ENCODE assay signal across 18 cellular contexts in the genomic region with DNA sequence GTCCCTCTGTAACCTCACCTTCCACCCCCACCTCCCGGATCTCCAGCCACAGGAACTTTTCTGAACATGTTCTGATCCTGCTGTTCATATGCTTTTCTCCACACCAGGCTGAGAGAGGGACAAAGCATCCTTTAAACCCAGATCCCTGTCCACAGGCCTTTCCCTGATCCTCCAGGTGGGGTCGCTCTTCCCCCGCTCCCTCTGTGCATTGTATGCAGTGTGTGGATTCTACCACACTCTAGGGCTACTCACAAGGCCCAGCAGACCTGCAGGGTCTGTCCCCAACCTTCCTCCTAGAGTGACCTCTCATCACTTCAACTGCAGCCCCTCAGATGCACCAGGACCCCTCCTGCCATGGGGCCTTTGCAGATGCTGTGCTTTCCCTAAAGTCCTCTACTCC.
DNase-seq lines count a peak whose midpoint lies in the region; ATAC-seq and TF ChIP-seq lines count a peak whose summit lies in the region.
"Had no signal": no experiment of that assay in that cellular context is flagged by ENCODE, and none has a peak within 500 bp of the region (broad histone marks: within the 10 kb centered on the region; RNA-seq: fewer than 3 reads in every experiment).

No MANE protein-coding gene starts in this region.

- H3K9ac ChIP-seq in SU-DHL-6 (ENCODE audit: low read length) (no peak overlapping the region), mesendoderm (ENCODE audit: low read length) (no peak overlapping the region)

- H3K4me3 ChIP-seq in H7 (ENCODE audit: insufficient read depth, low read depth, low read length) (no peak overlapping the region), SU-DHL-6 (ENCODE audit: insufficient read depth, low read length, poor library complexity, severe bottlenecking) (no peak overlapping the region), mesendoderm (ENCODE audit: low read length) (no peak overlapping the region)
- H3K4me3 ChIP-seq: heart left ventricle, MG63, right atrium auricular region had no signal

- no peak overlapping the region for H3K4me2 ChIP-seq in SU-DHL-6 (ENCODE audit: low read depth, low read length, poor library complexity, severe bottlenecking)
- no peak overlapping the region for H3K4me2 ChIP-seq in mesendoderm (ENCODE audit: low read length)

- H2BK120ac ChIP-seq in mesendoderm (ENCODE audit: low read depth, low read length), result no peak overlapping the region

- no peak overlapping the region for H3K27ac ChIP-seq in SU-DHL-6 (ENCODE audit: low read depth, low read length)
- no peak overlapping the region for H3K27ac ChIP-seq in mesendoderm (ENCODE audit: low read depth, low read length)
- H3K27ac ChIP-seq: heart left ventricle, neutrophil, right atrium auricular region had no signal

- H3K36me3 ChIP-seq in H7 (replicated peaks; ENCODE audit: control insufficient read depth, insufficient read depth, low read length) (no peaks in the 10 kb centered on the region), SU-DHL-6 (ENCODE audit: low read length) (no peaks in the 10 kb centered on the region), mesendoderm (ENCODE audit: control insufficient read depth, insufficient read depth, low read length) (no peaks in the 10 kb centered on the region)
- H3K36me3 ChIP-seq: heart left ventricle, MG63, neutrophil, right atrium auricular region had no signal

- no CpG with 5 or more reads among the region's 3 CpGs for WGBS in mesendoderm (ENCODE audit: extremely low coverage, insufficient coverage, low lambda C conversion rate)

- H3K27me3 ChIP-seq in H7 (ENCODE audit: control insufficient read depth, insufficient read depth, low read length) (no peaks in the 10 kb centered on the region), SU-DHL-6 (ENCODE audit: low read length) (no peaks in the 10 kb centered on the region), mesendoderm (ENCODE audit: insufficient read depth, low read length, poor library complexity) (no peaks in the 10 kb centered on the region)
- H3K27me3 ChIP-seq: heart left ventricle, MG63, neutrophil, right atrium auricular region had no signal

- H4K20me1 ChIP-seq in SU-DHL-6 (ENCODE audit: low read depth, low read length), result no peaks in the 10 kb centered on the region

- H2AFZ ChIP-seq in SU-DHL-6 (ENCODE audit: low read depth, low read length, severe bottlenecking), result no peak overlapping the region

- peak overlapping the region; percentile 56 for H3K56ac ChIP-seq in mesendoderm (ENCODE audit: low read length)

- H3K4me1 ChIP-seq in mesendoderm (ENCODE audit: control insufficient read depth, low read depth, low read length), result no peaks in the 10 kb centered on the region
- H3K4me1 ChIP-seq: right atrium auricular region had no signal

- ATAC-seq in GM18511 (IDR thresholded peaks at IDR 0.05; ENCODE audit: unreplicated experiment), result no peak
- no peak for ATAC-seq in GM18867 (IDR thresholded peaks at IDR 0.05; ENCODE audit: unreplicated experiment)
- ATAC-seq: activated T-helper 17 cell treated with anti-CD3 and anti-CD28 coated beads, Interleukin-2, amount 50 U/mL, for 72 hours; heart left ventricle had no signal

- H3K9me2 ChIP-seq in SU-DHL-6 (replicated peaks; ENCODE audit: insufficient read depth, low read length), result no peaks in the 10 kb centered on the region

- H3K79me2 ChIP-seq in SU-DHL-6 (ENCODE audit: insufficient read depth, low read length), result no peaks in the 10 kb centered on the region
- no peaks in the 10 kb centered on the region for H3K79me2 ChIP-seq in mesendoderm (ENCODE audit: control insufficient read depth, insufficient read depth, low read length)

- H4K8ac ChIP-seq in mesendoderm (ENCODE audit: low read depth, low read length), result no peak overlapping the region

- no peak overlapping the region for H2AK5ac ChIP-seq in mesendoderm (ENCODE audit: low read length)

- DNase-seq in Daoy (ENCODE audit: low read depth) (peak; percentile 35), H7 (peak; percentile 54), mesendoderm (peak; percentile 76), pons (ENCODE audit: low spot score) (no peak), LoVo (ENCODE audit: low spot score) (no peak)
- DNase-seq: activated CD4-positive, alpha-beta T cell treated with anti-CD3 and anti-CD28 coated beads for 1 hour; GF-D8; heart left ventricle; kidney glomerular epithelial cell; MG63; NCI-H187 treated with DMSO at 0.1 percent for 48 hours; SHP77 had no signal

- no peak overlapping the region for H3K4ac ChIP-seq in mesendoderm (ENCODE audit: low read depth, low read length)

- no peak overlapping the region for H3K23ac ChIP-seq in mesendoderm (ENCODE audit: low read length)

- peak; percentile 16 for TF ChIP-seq CTCF in SU-DHL-6 (IDR thresholded peaks at IDR 0.05; ENCODE audit: insufficient read depth, low read length, poor library complexity, severe bottlenecking)

- H3K18ac ChIP-seq in mesendoderm (ENCODE audit: low read length), result no peak overlapping the region

- no peaks in the 10 kb centered on the region for H3K79me1 ChIP-seq in mesendoderm (ENCODE audit: low read length)

- no peaks in the 10 kb centered on the region for H3F3A ChIP-seq in SU-DHL-6 (ENCODE audit: insufficient read depth)

- no peak overlapping the region for H4K5ac ChIP-seq in mesendoderm (ENCODE audit: low read length)

- no peak overlapping the region for H2BK5ac ChIP-seq in mesendoderm (ENCODE audit: low read length)

- H3K9me3 ChIP-seq in SU-DHL-6 (ENCODE audit: insufficient read depth, low read length), result no peaks in the 10 kb centered on the region
- H3K9me3 ChIP-seq: MG63, neutrophil, right atrium auricular region had no signal

- H2BK15ac ChIP-seq in mesendoderm (replicated peaks; ENCODE audit: low read depth), result no peak overlapping the region

Comparison
In these comparisons a context has a peak if more than half of its experiments do, and no peak if none do; other contexts are left out.
1. DNase-seq: peak in Daoy (single experiment), H7 (single experiment) and mesendoderm (single experiment); none in pons (single experiment) and LoVo (single experiment).